Comparison of ENCODE assay signal across 8 cellular contexts in the genomic region with DNA sequence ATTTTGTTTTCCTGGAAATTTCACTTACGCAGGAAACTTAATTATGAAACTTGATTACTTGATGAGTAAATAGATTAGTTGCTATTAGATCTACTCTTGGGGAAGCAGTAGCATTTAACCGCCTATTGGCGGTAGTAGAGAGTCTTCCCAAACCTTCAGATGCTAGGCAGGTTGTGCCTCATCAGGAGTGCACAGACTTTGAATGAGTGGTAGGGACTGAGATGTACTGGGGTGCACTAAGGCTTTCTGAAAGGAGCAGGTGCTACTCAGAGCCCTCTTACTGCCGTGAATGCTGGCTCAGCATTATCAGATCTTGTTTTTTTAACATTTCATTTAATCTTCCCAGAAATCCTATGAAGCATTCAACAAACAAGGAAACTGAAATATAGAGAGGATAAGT.
DNase-seq lines count a peak whose midpoint lies in the region; ATAC-seq and TF ChIP-seq lines count a peak whose summit lies in the region.

No MANE protein-coding gene starts in this region.

- TF ChIP-seq CTCF in AG10803 (conservative IDR thresholded peaks at IDR 0.05; ENCODE audit: low read length) (peak; percentile 68), GM12872 (IDR thresholded peaks at IDR 0.05; ENCODE audit: insufficient read depth, low read depth, low read length) (peak; percentile 80), cardiac fibroblast (IDR thresholded peaks at IDR 0.05; ENCODE audit: low read depth, low read length) (peak; percentile 73), nephron (IDR thresholded peaks at IDR 0.05; ENCODE audit: unreplicated experiment in 3 of 3) (peak; percentile 45 to 57 (median 48))

- DNase-seq in AG10803 (ENCODE audit: low read depth) (peak; percentile 25), NCI-H510A treated with DMSO at 0.1 percent for 48 hours (lab: John Stamatoyannopoulos, UW) (peak; percentile 45), cardiac fibroblast (ENCODE audit: low read depth in 2 of 2) (peak; percentile 26 to 50), NCI-H2227 treated with DMSO at 0.1 percent for 48 hours (lab: John Stamatoyannopoulos, UW) (no peak)

- H3K4me3 ChIP-seq in AG10803 (ENCODE audit: low read length) (no peak overlapping the region), cardiac fibroblast (replicated peaks in 1 of 2; ENCODE audit: low read depth in 2 of 2, low read length in 2 of 2) (no peak overlapping the region)

- no peaks in the 10 kb centered on the region for H3K4me1 Mint-ChIP-seq in nephron

- H3K27ac Mint-ChIP-seq in nephron: no peak overlapping the region

- ATAC-seq in HG02885 (IDR thresholded peaks at IDR 0.05; ENCODE audit: poor library complexity, unreplicated experiment) (no peak), HG03045 (IDR thresholded peaks at IDR 0.05; ENCODE audit: unreplicated experiment) (no peak)

- no peaks in the 10 kb centered on the region for H3K27me3 Mint-ChIP-seq in nephron (ENCODE audit: low read depth)

- no peaks in the 10 kb centered on the region for H3K9me3 Mint-ChIP-seq in nephron

- H3K4me3 Mint-ChIP-seq in nephron: no peak overlapping the region

- H3K36me3 Mint-ChIP-seq in nephron (ENCODE audit: low read depth): peaks cover 52% of the 10 kb centered on the region
